36 cellular contexts compared by ENCODE assay signal in genomic region chr12:43245947-43246346, GRCh38.
"Had no signal": no experiment of that assay in that cellular context is flagged by ENCODE, and none has a peak within 500 bp of the region (broad histone marks: within the 10 kb centered on the region; RNA-seq: fewer than 3 reads in every experiment).

No MANE protein-coding gene starts in this region.

- FAIRE-seq: astrocyte, TTC549 had no signal

- H3K4me1 ChIP-seq: adrenal gland, body of pancreas, breast epithelium had no signal

- DNase-seq: activated B cell treated with CpG ODN at 0.5 μM for 24 hours; activated CD4-positive, alpha-beta memory T cell treated with anti-CD3 and anti-CD28 coated beads for 36 hours; activated CD4-positive, alpha-beta T cell treated with anti-CD3 and anti-CD28 coated beads for 4 hours; activated CD4-positive, alpha-beta T cell treated with anti-CD3 and anti-CD28 coated beads, Interleukin-2, amount 10 ng/mL, durations not matched to agents 24 days and 14 days; activated CD4-positive, alpha-beta T cell treated with anti-CD3 and anti-CD28 coated beads, Interleukin-2, amount 50 U/mL, for 1 hour; activated CD4-positive, alpha-beta T cell treated with anti-CD3 and anti-CD28 coated beads, Interleukin-2, amount 50 U/mL, for 4 hours; activated CD4-positive, CD25-positive, alpha-beta regulatory T cell treated with anti-CD3 and anti-CD28 coated beads, Interleukin-2, amount 50 U/mL, for 72 hours; activated CD8-positive, alpha-beta memory T cell treated with anti-CD3 and anti-CD28 coated beads, Interleukin-2, amount 50 U/mL, for 4 hours; activated CD8-positive, alpha-beta T cell treated with anti-CD3 and anti-CD28 coated beads for 36 hours; activated effector memory CD4-positive, alpha-beta T cell treated with anti-CD3 and anti-CD28 coated beads, Interleukin-2, amount 50 U/mL, for 16 hours; activated gamma-delta T cell treated with Interleukin-2 at 50 U/mL for 16 hours; activated naive CD4-positive, alpha-beta T cell; activated naive CD4-positive, alpha-beta T cell treated with anti-CD3 and anti-CD28 coated beads for 36 hours; activated naive CD4-positive, alpha-beta T cell treated with anti-CD3 and anti-CD28 coated beads, Interleukin-2, amount 50 U/mL, for 16 hours; activated naive CD8-positive, alpha-beta T cell treated with anti-CD3 and anti-CD28 coated beads for 36 hours; activated T-cell treated with anti-CD3 and anti-CD28 coated beads for 4 hours; activated T-cell treated with anti-CD3 and anti-CD28 coated beads, Interleukin-2, amount 50 U/mL, for 1 hour; activated T-cell treated with anti-CD3 and anti-CD28 coated beads, Interleukin-2, amount 50 U/mL, for 4 hours; activated T-cell treated with anti-CD3 and anti-CD28 coated beads, Interleukin-2, amount 50 U/mL, for 72 hours; adrenal gland; amniotic stem cell; aorta; body of pancreas; brain microvascular endothelial cell; central memory CD4-positive, alpha-beta T cell; T-helper 2 cell; T-helper 9 cell had no signal

- H3K36me3 Mint-ChIP-seq: activated CD4-positive, alpha-beta memory T cell treated with anti-CD3 and anti-CD28 coated beads for 36 hours; activated naive CD4-positive, alpha-beta T cell treated with anti-CD3 and anti-CD28 coated beads, Interleukin-2, amount 50 U/mL, for 72 hours; activated naive CD8-positive, alpha-beta T cell treated with anti-CD3 and anti-CD28 coated beads for 36 hours had no signal

- H3K27ac Mint-ChIP-seq: activated B cell treated with CpG ODN at 0.5 μM for 24 hours; activated CD4-positive, alpha-beta memory T cell treated with anti-CD3 and anti-CD28 coated beads for 36 hours; activated CD4-positive, alpha-beta T cell treated with anti-CD3 and anti-CD28 coated beads, Interleukin-2, amount 10 ng/mL, durations not matched to agents 24 days and 14 days; activated CD8-positive, alpha-beta T cell treated with anti-CD3 and anti-CD28 coated beads for 36 hours; activated naive CD4-positive, alpha-beta T cell treated with anti-CD3 and anti-CD28 coated beads for 36 hours; activated naive CD4-positive, alpha-beta T cell treated with anti-CD3 and anti-CD28 coated beads, Interleukin-2, amount 50 U/mL, for 72 hours; activated naive CD8-positive, alpha-beta T cell treated with anti-CD3 and anti-CD28 coated beads for 36 hours; activated T-cell treated with anti-CD3 and anti-CD28 coated beads, Interleukin-2, amount 50 U/mL, for 72 hours; activated T-helper 1 cell treated with anti-CD3 and anti-CD28 coated beads, Interleukin-12 subunit alpha, Interleukin-12 subunit beta, Interleukin-2, Interleukin-4 antibody, amounts not matched to agents 30 ng/mL and 10 ng/mL and 1 ng/mL, durations not matched to agents 14 hours and 24 hours and 36 hours; activated T-helper 17 cell treated with anti-CD3 and anti-CD28 coated beads, Interleukin-2, amount 50 U/mL, for 72 hours; T-helper 1 cell treated with Interleukin-12 subunit alpha and Interleukin-12 subunit beta and Interleukin-4 antibody, amounts not matched to agents 30 μg/mL and 1 μg/mL, for 36 hours; T-helper 2 cell treated with Interferon-gamma antibody and Interleukin-4, amounts not matched to agents 5 μg/mL and 100 μg/mL, for 36 hours had no signal

- H3K9me3 Mint-ChIP-seq: activated B cell treated with CpG ODN at 0.5 μM for 24 hours; activated CD4-positive, alpha-beta T cell treated with anti-CD3 and anti-CD28 coated beads, Interleukin-2, amount 10 ng/mL, durations not matched to agents 24 days and 14 days; activated CD8-positive, alpha-beta T cell treated with anti-CD3 and anti-CD28 coated beads for 36 hours; activated naive CD4-positive, alpha-beta T cell treated with anti-CD3 and anti-CD28 coated beads for 36 hours; activated naive CD4-positive, alpha-beta T cell treated with anti-CD3 and anti-CD28 coated beads, Interleukin-2, amount 50 U/mL, for 72 hours; activated naive CD8-positive, alpha-beta T cell treated with anti-CD3 and anti-CD28 coated beads for 36 hours; activated T-cell treated with anti-CD3 and anti-CD28 coated beads, Interleukin-2, amount 50 U/mL, for 4 hours; activated T-helper 1 cell treated with anti-CD3 and anti-CD28 coated beads, Interleukin-12 subunit alpha, Interleukin-12 subunit beta, Interleukin-2, Interleukin-4 antibody, amounts not matched to agents 30 ng/mL and 10 ng/mL and 1 ng/mL, durations not matched to agents 14 hours and 24 hours and 36 hours; activated T-helper 17 cell treated with anti-CD3 and anti-CD28 coated beads, Interleukin-2, amount 50 U/mL, for 72 hours; T-helper 1 cell treated with Interleukin-12 subunit alpha and Interleukin-12 subunit beta and Interleukin-4 antibody, amounts not matched to agents 30 μg/mL and 1 μg/mL, for 36 hours; T-helper 2 cell treated with Interferon-gamma antibody and Interleukin-4, amounts not matched to agents 5 μg/mL and 100 μg/mL, for 36 hours had no signal

- H3K4me1 Mint-ChIP-seq: activated B cell treated with CpG ODN at 0.5 μM for 24 hours; activated CD4-positive, alpha-beta T cell treated with anti-CD3 and anti-CD28 coated beads, Interleukin-2, amount 10 ng/mL, durations not matched to agents 24 days and 14 days; activated naive CD8-positive, alpha-beta T cell treated with anti-CD3 and anti-CD28 coated beads for 36 hours; activated T-helper 17 cell treated with anti-CD3 and anti-CD28 coated beads, Interleukin-2, amount 50 U/mL, for 72 hours had no signal

- H3K36me3 ChIP-seq: adrenal gland, brain microvascular endothelial cell, breast epithelium had no signal

- H3K4me3 Mint-ChIP-seq: activated B cell treated with CpG ODN at 0.5 μM for 24 hours; activated CD4-positive, alpha-beta memory T cell treated with anti-CD3 and anti-CD28 coated beads for 36 hours; activated CD4-positive, alpha-beta T cell treated with anti-CD3 and anti-CD28 coated beads, Interleukin-2, amount 10 ng/mL, durations not matched to agents 24 days and 14 days; activated CD8-positive, alpha-beta T cell treated with anti-CD3 and anti-CD28 coated beads for 36 hours; activated naive CD4-positive, alpha-beta T cell treated with anti-CD3 and anti-CD28 coated beads for 36 hours; activated naive CD8-positive, alpha-beta T cell treated with anti-CD3 and anti-CD28 coated beads for 36 hours; activated T-cell treated with anti-CD3 and anti-CD28 coated beads, Interleukin-2, amount 50 U/mL, for 4 hours; activated T-cell treated with anti-CD3 and anti-CD28 coated beads, Interleukin-2, amount 50 U/mL, for 72 hours; activated T-helper 1 cell treated with anti-CD3 and anti-CD28 coated beads, Interleukin-12 subunit alpha, Interleukin-12 subunit beta, Interleukin-2, Interleukin-4 antibody, amounts not matched to agents 30 ng/mL and 10 ng/mL and 1 ng/mL, durations not matched to agents 14 hours and 24 hours and 36 hours; activated T-helper 17 cell treated with anti-CD3 and anti-CD28 coated beads, Interleukin-2, amount 50 U/mL, for 72 hours; T-helper 1 cell treated with Interleukin-12 subunit alpha and Interleukin-12 subunit beta and Interleukin-4 antibody, amounts not matched to agents 30 μg/mL and 1 μg/mL, for 36 hours; T-helper 2 cell treated with Interferon-gamma antibody and Interleukin-4, amounts not matched to agents 5 μg/mL and 100 μg/mL, for 36 hours had no signal

- H3K27me3 ChIP-seq: adrenal gland, body of pancreas, brain microvascular endothelial cell, breast epithelium had no signal

- H3K9me3 ChIP-seq: adrenal gland, body of pancreas, breast epithelium had no signal

- H3K27ac ChIP-seq: adrenal gland, body of pancreas, brain microvascular endothelial cell, breast epithelium, VCaP had no signal

- ATAC-seq: activated CD8-positive, alpha-beta T cell treated with anti-CD3 and anti-CD28 coated beads for 36 hours; activated naive CD4-positive, alpha-beta T cell treated with anti-CD3 and anti-CD28 coated beads, Interleukin-2, amount 50 U/mL, for 72 hours; activated T-cell treated with anti-CD3 and anti-CD28 coated beads, Interleukin-2, amount 50 U/mL, for 4 hours; activated T-cell treated with anti-CD3 and anti-CD28 coated beads, Interleukin-2, amount 50 U/mL, for 72 hours; activated T-helper 17 cell treated with anti-CD3 and anti-CD28 coated beads, Interleukin-2, amount 50 U/mL, for 72 hours; body of pancreas had no signal

- H3K27me3 Mint-ChIP-seq: activated B cell treated with CpG ODN at 0.5 μM for 24 hours; activated CD4-positive, alpha-beta memory T cell treated with anti-CD3 and anti-CD28 coated beads for 36 hours; activated CD4-positive, alpha-beta T cell treated with anti-CD3 and anti-CD28 coated beads, Interleukin-2, amount 10 ng/mL, durations not matched to agents 24 days and 14 days; activated CD8-positive, alpha-beta T cell treated with anti-CD3 and anti-CD28 coated beads for 36 hours; activated naive CD8-positive, alpha-beta T cell treated with anti-CD3 and anti-CD28 coated beads for 36 hours had no signal

- H3K4me3 ChIP-seq: adrenal gland, body of pancreas, breast epithelium had no signal
